In genomic region chr2:6054394-6054732, GRCh38 we compare ENCODE assay signal across 1 cellular context.
TF ChIP-seq lines count a peak whose summit lies in the region.

No MANE protein-coding gene starts in this region.

TF ChIP-seq in HepG2, 621 proteins besides CTCF, POLR2A, EP300 and RAD21 (continued from another document):
- TF ChIP-seq, protein P1, sequence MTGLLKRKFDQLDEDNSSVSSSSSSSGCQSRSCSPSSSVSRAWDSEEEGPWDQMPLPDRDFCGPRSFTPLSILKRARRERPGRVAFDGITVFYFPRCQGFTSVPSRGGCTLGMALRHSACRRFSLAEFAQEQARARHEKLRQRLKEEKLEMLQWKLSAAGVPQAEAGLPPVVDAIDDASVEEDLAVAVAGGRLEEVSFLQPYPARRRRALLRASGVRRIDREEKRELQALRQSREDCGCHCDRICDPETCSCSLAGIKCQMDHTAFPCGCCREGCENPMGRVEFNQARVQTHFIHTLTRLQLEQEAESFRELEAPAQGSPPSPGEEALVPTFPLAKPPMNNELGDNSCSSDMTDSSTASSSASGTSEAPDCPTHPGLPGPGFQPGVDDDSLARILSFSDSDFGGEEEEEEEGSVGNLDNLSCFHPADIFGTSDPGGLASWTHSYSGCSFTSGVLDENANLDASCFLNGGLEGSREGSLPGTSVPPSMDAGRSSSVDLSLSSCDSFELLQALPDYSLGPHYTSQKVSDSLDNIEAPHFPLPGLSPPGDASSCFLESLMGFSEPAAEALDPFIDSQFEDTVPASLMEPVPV (CRISPR knock-in tag; IDR thresholded peaks at IDR 0.05) = no peak
- TF ChIP-seq SNAPC4 (CRISPR knock-in tag; IDR thresholded peaks at IDR 0.05) (no peak), U2AF2 (IDR thresholded peaks at IDR 0.05; ENCODE audit: low read depth, low read length) (no peak), CEBPB (IDR thresholded peaks at IDR 0.05; ENCODE audit: borderline replicate concordance, low read depth, low read length) (peak; percentile 34; the same call in 1 of the 2 replicates), SALL2 (CRISPR knock-in tag; IDR thresholded peaks at IDR 0.05) (no peak)
